4 cellular contexts compared by ENCODE assay signal in genomic region chr4:13560111-13560510, GRCh38. TPM values are rescaled to one million over a fixed set of nuclear protein-coding genes. Genes with fewer than 3 reads are reported as not detected.
"Had no signal": no experiment of that assay in that cellular context is flagged by ENCODE, and none has a peak within 500 bp of the region (broad histone marks: within the 10 kb centered on the region; RNA-seq: fewer than 3 reads in every experiment).

No MANE protein-coding gene starts in this region.

RNA-seq across cellular contexts. Expression of gene NKX3-2, which starts 15.8 kb away (rescaled TPM):
- total RNA-seq: activated B cell treated with CpG ODN at 0.5 μM for 24 hours; activated CD4-positive, alpha-beta memory T cell treated with anti-CD3 and anti-CD28 coated beads for 36 hours; activated T-cell treated with anti-CD3 and anti-CD28 coated beads, Interleukin-2, amount 50 U/mL, for 4 hours; activated T-helper 1 cell treated with anti-CD3 and anti-CD28 coated beads, Interleukin-12 subunit alpha, Interleukin-12 subunit beta, Interleukin-2, Interleukin-4 antibody, amounts not matched to agents 30 ng/mL and 10 ng/mL and 1 ng/mL, durations not matched to agents 14 hours and 24 hours and 36 hours had no signal
